Comparison of ENCODE assay signal across 8 cellular contexts in genomic region chr6:111750753-111751684, GRCh38.
A peak's percentile ranks its signal among the peaks of the same experiment; 100 is the strongest.
DNase-seq lines count a peak whose midpoint lies in the region; ATAC-seq, FAIRE-seq and TF ChIP-seq lines count a peak whose summit lies in the region.

No MANE protein-coding gene starts in this region.

- H3K4me3 ChIP-seq in A549, result no peak overlapping the region

- H3K27ac ChIP-seq in A549, result no peak overlapping the region
- H3K27ac ChIP-seq in angular gyrus (ENCODE audit: low read depth, low read length), result peak overlapping the region; percentile 9

- FAIRE-seq in A549 (lab: Jason Lieb, UNC), result no peak

- POLR2A ChIA-PET in A549 (lab: Yijun Ruan, JAX), result no interaction called here

- no peak overlapping the region for H3K4me3 Mint-ChIP-seq in nephron progenitor cell

- DNase-seq in A549 (ENCODE audit: low read depth in 1 of 2, low spot score in 1 of 2) (no peak), nephron progenitor cell (no peak), omental fat pad (ENCODE audit: low spot score) (no peak), NCI-H524 (lab: John Stamatoyannopoulos, UW) (no peak), kidney glomerular epithelial cell (lab: John Stamatoyannopoulos, UW) (no peak)

- TF ChIP-seq RAD21 in A549 (conservative IDR thresholded peaks at IDR 0.05 in 1 of 2, IDR thresholded peaks at IDR 0.05 in 1 of 2), result no peak

- no peaks in the 10 kb centered on the region for H3K9me3 ChIP-seq in A549

- ATAC-seq in A549 (no peak), GM19452 (IDR thresholded peaks at IDR 0.05; ENCODE audit: unreplicated experiment) (peak; percentile 95), HG03565 (IDR thresholded peaks at IDR 0.05; ENCODE audit: unreplicated experiment) (peak; percentile 84), omental fat pad (ENCODE audit: low FRiP score) (no peak)

- H3K9me3 Mint-ChIP-seq in nephron progenitor cell, result no peaks in the 10 kb centered on the region

- no peaks in the 10 kb centered on the region for H3K27me3 Mint-ChIP-seq in nephron progenitor cell (ENCODE audit: low read depth, poor library complexity)

- H3K4me1 ChIP-seq in A549, result no peaks in the 10 kb centered on the region

- H3K4me1 Mint-ChIP-seq in nephron progenitor cell, result peaks cover 23% of the 10 kb centered on the region

- H3K27ac Mint-ChIP-seq in nephron progenitor cell, result peak overlapping the region; percentile 63

- TF ChIP-seq EP300 in A549 (IDR thresholded peaks at IDR 0.05), result no peak

- WGBS in A549 (ENCODE audit: missing lambda C conversion rate), result 60% methylated on average over 6 of the region's 6 CpGs

- no peak for TF ChIP-seq CTCF in A549 (IDR thresholded peaks at IDR 0.05)
- TF ChIP-seq CTCF in nephron progenitor cell (IDR thresholded peaks at IDR 0.05), result no peak
- TF ChIP-seq CTCF in omental fat pad (IDR thresholded peaks at IDR 0.05), result no peak

- H3K4me2 ChIP-seq in A549, result no peak overlapping the region

- CTCF ChIA-PET in A549 (lab: Yijun Ruan, JAX), result no interaction called here

- no peak for TF ChIP-seq POLR2A in A549 (IDR thresholded peaks at IDR 0.05; ENCODE audit: low read length)

- H3K36me3 Mint-ChIP-seq in nephron progenitor cell (ENCODE audit: low read depth), result peaks cover 12% of the 10 kb centered on the region

TF ChIP-seq in A549, 52 proteins besides CTCF, POLR2A, EP300 and RAD21:
- TF ChIP-seq USF2 (IDR thresholded peaks at IDR 0.05) (no peak), ATOH8 (CRISPR knock-in tag; IDR thresholded peaks at IDR 0.05; ENCODE audit: low read depth) (no peak), MAFK (IDR thresholded peaks at IDR 0.05; ENCODE audit: partially characterized antibody) (peak; percentile 63)

Comparison
In these comparisons a context has a peak if more than half of its experiments do, and no peak if none do; other contexts are left out.
1. ATAC-seq: peak in GM19452 (single experiment) and HG03565 (single experiment); none in A549 (0 of 2) and omental fat pad (single experiment).